ENCODE assay signal across 1 cellular context in genomic region chr6:143368426-143368825, GRCh38.
A peak's percentile ranks its signal among the peaks of the same experiment; 100 is the strongest.
TF ChIP-seq lines count a peak whose summit lies in the region.

No MANE protein-coding gene starts in this region.

TF ChIP-seq in GM12878, 131 proteins besides CTCF, POLR2A, EP300 and RAD21 (continued from another document):
- TF ChIP-seq BCL3 (IDR thresholded peaks at IDR 0.05; ENCODE audit: borderline replicate concordance, insufficient read depth, low read depth, low read length, poor library complexity, severe bottlenecking) = peak; percentile 56
- no peak for TF ChIP-seq ZNF217 (IDR thresholded peaks at IDR 0.05)
- TF ChIP-seq, protein P1, sequence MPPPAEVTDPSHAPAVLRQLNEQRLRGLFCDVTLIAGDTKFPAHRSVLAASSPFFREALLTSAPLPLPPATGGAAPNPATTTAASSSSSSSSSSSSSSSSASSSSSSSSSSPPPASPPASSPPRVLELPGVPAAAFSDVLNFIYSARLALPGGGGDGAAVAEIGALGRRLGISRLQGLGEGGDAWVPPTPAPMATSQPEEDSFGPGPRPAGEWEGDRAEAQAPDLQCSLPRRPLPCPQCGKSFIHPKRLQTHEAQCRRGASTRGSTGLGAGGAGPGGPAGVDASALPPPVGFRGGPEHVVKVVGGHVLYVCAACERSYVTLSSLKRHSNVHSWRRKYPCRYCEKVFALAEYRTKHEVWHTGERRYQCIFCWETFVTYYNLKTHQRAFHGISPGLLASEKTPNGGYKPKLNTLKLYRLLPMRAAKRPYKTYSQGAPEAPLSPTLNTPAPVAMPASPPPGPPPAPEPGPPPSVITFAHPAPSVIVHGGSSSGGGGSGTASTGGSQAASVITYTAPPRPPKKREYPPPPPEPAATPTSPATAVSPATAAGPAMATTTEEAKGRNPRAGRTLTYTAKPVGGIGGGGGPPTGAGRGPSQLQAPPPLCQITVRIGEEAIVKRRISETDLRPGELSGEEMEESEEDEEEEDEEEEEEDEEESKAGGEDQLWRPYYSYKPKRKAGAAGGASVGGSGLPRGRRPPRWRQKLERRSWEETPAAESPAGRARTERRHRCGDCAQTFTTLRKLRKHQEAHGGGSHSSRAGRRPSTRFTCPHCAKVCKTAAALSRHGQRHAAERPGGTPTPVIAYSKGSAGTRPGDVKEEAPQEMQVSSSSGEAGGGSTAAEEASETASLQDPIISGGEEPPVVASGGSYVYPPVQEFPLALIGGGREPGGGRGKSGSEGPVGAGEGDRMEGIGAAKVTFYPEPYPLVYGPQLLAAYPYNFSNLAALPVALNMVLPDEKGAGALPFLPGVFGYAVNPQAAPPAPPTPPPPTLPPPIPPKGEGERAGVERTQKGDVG (CRISPR knock-in tag; IDR thresholded peaks at IDR 0.05) = no peak
- no peak for TF ChIP-seq USF2 (IDR thresholded peaks at IDR 0.05; ENCODE audit: borderline replicate concordance, low read depth, low read length)
- TF ChIP-seq ATF7 (IDR thresholded peaks at IDR 0.05; ENCODE audit: low read depth) = peak; percentile 79
- TF ChIP-seq, protein P2, sequence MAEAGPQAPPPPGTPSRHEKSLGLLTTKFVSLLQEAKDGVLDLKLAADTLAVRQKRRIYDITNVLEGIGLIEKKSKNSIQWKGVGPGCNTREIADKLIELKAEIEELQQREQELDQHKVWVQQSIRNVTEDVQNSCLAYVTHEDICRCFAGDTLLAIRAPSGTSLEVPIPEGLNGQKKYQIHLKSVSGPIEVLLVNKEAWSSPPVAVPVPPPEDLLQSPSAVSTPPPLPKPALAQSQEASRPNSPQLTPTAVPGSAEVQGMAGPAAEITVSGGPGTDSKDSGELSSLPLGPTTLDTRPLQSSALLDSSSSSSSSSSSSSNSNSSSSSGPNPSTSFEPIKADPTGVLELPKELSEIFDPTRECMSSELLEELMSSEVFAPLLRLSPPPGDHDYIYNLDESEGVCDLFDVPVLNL (IDR thresholded peaks at IDR 0.05; ENCODE audit: low read depth, low read length) = no peak
- TF ChIP-seq, protein P3, sequence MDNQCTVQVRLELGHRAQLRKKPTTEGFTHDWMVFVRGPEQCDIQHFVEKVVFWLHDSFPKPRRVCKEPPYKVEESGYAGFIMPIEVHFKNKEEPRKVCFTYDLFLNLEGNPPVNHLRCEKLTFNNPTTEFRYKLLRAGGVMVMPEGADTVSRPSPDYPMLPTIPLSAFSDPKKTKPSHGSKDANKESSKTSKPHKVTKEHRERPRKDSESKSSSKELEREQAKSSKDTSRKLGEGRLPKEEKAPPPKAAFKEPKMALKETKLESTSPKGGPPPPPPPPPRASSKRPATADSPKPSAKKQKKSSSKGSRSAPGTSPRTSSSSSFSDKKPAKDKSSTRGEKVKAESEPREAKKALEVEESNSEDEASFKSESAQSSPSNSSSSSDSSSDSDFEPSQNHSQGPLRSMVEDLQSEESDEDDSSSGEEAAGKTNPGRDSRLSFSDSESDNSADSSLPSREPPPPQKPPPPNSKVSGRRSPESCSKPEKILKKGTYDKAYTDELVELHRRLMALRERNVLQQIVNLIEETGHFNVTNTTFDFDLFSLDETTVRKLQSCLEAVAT (IDR thresholded peaks at IDR 0.05) = no peak
